ENCODE assay signal across 19 cellular contexts in genomic region chr10:47971598-47971997, GRCh38. TPM values are rescaled to one million over a fixed set of nuclear protein-coding genes. Genes with fewer than 3 reads are reported as not detected.
"Had no signal": no experiment of that assay in that cellular context is flagged by ENCODE, and none has a peak within 500 bp of the region (broad histone marks: within the 10 kb centered on the region; RNA-seq: fewer than 3 reads in every experiment).

No MANE protein-coding gene starts in this region.

RNA-seq across cellular contexts. Expression of gene FAM25C, which starts 28.0 kb away (rescaled TPM):
- total RNA-seq: activated naive CD4-positive, alpha-beta T cell treated with anti-CD3 and anti-CD28 coated beads for 36 hours; activated naive CD4-positive, alpha-beta T cell treated with anti-CD3 and anti-CD28 coated beads, Interleukin-2, amount 50 U/mL, for 72 hours; activated naive CD8-positive, alpha-beta T cell treated with anti-CD3 and anti-CD28 coated beads for 36 hours; activated naive CD8-positive, alpha-beta T cell treated with anti-CD3 and anti-CD28 coated beads, Interleukin-2, amount 10 ng/mL, durations not matched to agents 7 days and 5 days; activated T-cell treated with anti-CD3 and anti-CD28 coated beads, Interleukin-2, amount 50 U/mL, for 4 hours; activated T-cell treated with anti-CD3 and anti-CD28 coated beads, Interleukin-2, amount 50 U/mL, for 72 hours; activated T-helper 1 cell treated with anti-CD3 and anti-CD28 coated beads, Interleukin-12 subunit alpha, Interleukin-12 subunit beta, Interleukin-2, Interleukin-4 antibody, amounts not matched to agents 30 ng/mL and 10 ng/mL and 1 ng/mL, durations not matched to agents 14 hours and 24 hours and 36 hours; activated T-helper 17 cell treated with anti-CD3 and anti-CD28 coated beads, Interleukin-2, amount 50 U/mL, for 72 hours; activated T-helper 2 cell treated with anti-CD3 and anti-CD28 coated beads, Interferon-gamma antibody, Interleukin-2, Interleukin-4, amounts not matched to agents 10 μg/mL and 5 μg/mL and 100 μg/mL, durations not matched to agents 14 hours and 24 hours and 36 hours; adrenal gland; aorta; ascending aorta; astrocyte; body of pancreas; breast epithelium; bronchial epithelial cell; cardiac muscle cell; cardiac septum; cerebellum had no signal

RNA-seq across cellular contexts. Expression of gene NPY4R2, which starts 53.1 kb away (rescaled TPM):
- total RNA-seq: activated naive CD4-positive, alpha-beta T cell treated with anti-CD3 and anti-CD28 coated beads for 36 hours; activated naive CD4-positive, alpha-beta T cell treated with anti-CD3 and anti-CD28 coated beads, Interleukin-2, amount 50 U/mL, for 72 hours; activated naive CD8-positive, alpha-beta T cell treated with anti-CD3 and anti-CD28 coated beads for 36 hours; activated naive CD8-positive, alpha-beta T cell treated with anti-CD3 and anti-CD28 coated beads, Interleukin-2, amount 10 ng/mL, durations not matched to agents 7 days and 5 days; activated T-cell treated with anti-CD3 and anti-CD28 coated beads, Interleukin-2, amount 50 U/mL, for 4 hours; activated T-cell treated with anti-CD3 and anti-CD28 coated beads, Interleukin-2, amount 50 U/mL, for 72 hours; activated T-helper 1 cell treated with anti-CD3 and anti-CD28 coated beads, Interleukin-12 subunit alpha, Interleukin-12 subunit beta, Interleukin-2, Interleukin-4 antibody, amounts not matched to agents 30 ng/mL and 10 ng/mL and 1 ng/mL, durations not matched to agents 14 hours and 24 hours and 36 hours; activated T-helper 17 cell treated with anti-CD3 and anti-CD28 coated beads, Interleukin-2, amount 50 U/mL, for 72 hours; activated T-helper 2 cell treated with anti-CD3 and anti-CD28 coated beads, Interferon-gamma antibody, Interleukin-2, Interleukin-4, amounts not matched to agents 10 μg/mL and 5 μg/mL and 100 μg/mL, durations not matched to agents 14 hours and 24 hours and 36 hours; aorta; ascending aorta; astrocyte; body of pancreas; breast epithelium; bronchial epithelial cell; cardiac septum had no signal
